ENCODE assay signal across 3 cellular contexts in the genomic region with DNA sequence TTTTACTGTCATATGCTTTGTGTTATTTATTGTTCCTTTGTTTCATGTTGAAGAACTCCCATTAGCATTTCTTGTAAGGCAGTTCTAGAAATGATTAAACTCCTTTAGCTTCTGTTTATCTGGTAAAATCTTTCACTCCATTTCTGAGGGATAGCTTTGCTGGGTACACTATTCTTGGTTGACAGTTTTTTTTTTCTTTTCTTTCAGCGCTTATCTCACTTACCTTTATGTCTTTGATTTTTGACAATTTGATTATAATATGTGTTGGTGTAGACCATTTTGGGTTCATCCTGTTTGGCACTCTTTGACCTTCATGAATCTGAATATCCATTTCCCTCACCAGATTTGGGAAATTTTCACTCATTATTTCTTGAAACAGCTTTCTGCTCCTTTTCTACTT.
TF ChIP-seq lines count a peak whose summit lies in the region.

No MANE protein-coding gene starts in this region.

TF ChIP-seq in HepG2, 621 proteins besides CTCF, POLR2A, EP300 and RAD21:
- peak; percentile 100 for TF ChIP-seq ZNF136 (CRISPR knock-in tag; IDR thresholded peaks at IDR 0.05; ENCODE audit: low read depth)
- TF ChIP-seq RCOR2 (CRISPR knock-in tag; IDR thresholded peaks at IDR 0.05), result peak; percentile 45; the same call in 1 of the 2 replicates
- TF ChIP-seq ZNF280D (CRISPR knock-in tag; IDR thresholded peaks at IDR 0.05), result peak; percentile 91; the same call in 1 of the 2 replicates
- TF ChIP-seq PHF5A (CRISPR knock-in tag; IDR thresholded peaks at IDR 0.05; ENCODE audit: low read depth, unreplicated experiment), result no peak

TF ChIP-seq in HEK293, 187 proteins besides CTCF, POLR2A, EP300 and RAD21:
- TF ChIP-seq ZNF324 (tag by site-specific recombination; IDR thresholded peaks at IDR 0.05) (no peak), ZNF248 (tag by site-specific recombination; IDR thresholded peaks at IDR 0.05) (no peak), ZNF211 (tag by site-specific recombination; IDR thresholded peaks at IDR 0.05; ENCODE audit: low read depth) (no peak), ZNF48 (tag by site-specific recombination; IDR thresholded peaks at IDR 0.05) (no peak), ZNF544 (tag by site-specific recombination; IDR thresholded peaks at IDR 0.05) (no peak), TRIM28 (IDR thresholded peaks at IDR 0.05; ENCODE audit: borderline replicate concordance, low read length) (peak; percentile 84; the same call in 1 of the 2 replicates), SETDB1 (IDR thresholded peaks at IDR 0.05; ENCODE audit: insufficient read length, low read length) (peak; percentile 95), ZNF354C (tag by site-specific recombination; IDR thresholded peaks at IDR 0.05; ENCODE audit: borderline replicate concordance, low read depth) (no peak), ZNF510 (tag by site-specific recombination; IDR thresholded peaks at IDR 0.05; ENCODE audit: insufficient replicate concordance) (peak; percentile 60), BCL11B (tag by site-specific recombination; IDR thresholded peaks at IDR 0.05; ENCODE audit: low read depth) (no peak), ZFHX2 (tag by site-specific recombination; conservative IDR thresholded peaks at IDR 0.05) (no peak), IKZF3 (tag by site-specific recombination; IDR thresholded peaks at IDR 0.05) (no peak)
- TF ChIP-seq, protein P1, sequence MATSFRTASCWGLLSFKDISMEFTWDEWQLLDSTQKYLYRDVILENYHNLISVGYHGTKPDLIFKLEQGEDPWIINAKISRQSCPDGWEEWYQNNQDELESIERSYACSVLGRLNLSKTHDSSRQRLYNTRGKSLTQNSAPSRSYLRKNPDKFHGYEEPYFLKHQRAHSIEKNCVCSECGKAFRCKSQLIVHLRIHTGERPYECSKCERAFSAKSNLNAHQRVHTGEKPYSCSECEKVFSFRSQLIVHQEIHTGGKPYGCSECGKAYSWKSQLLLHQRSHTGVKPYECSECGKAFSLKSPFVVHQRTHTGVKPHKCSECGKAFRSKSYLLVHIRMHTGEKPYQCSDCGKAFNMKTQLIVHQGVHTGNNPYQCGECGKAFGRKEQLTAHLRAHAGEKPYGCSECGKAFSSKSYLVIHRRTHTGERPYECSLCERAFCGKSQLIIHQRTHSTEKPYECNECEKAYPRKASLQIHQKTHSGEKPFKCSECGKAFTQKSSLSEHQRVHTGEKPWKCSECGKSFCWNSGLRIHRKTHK (tag by site-specific recombination; IDR thresholded peaks at IDR 0.05), result no peak
TF ChIP-seq in HEK293: peak in this region for 3.

TF ChIP-seq in GM12878, 131 proteins besides CTCF, POLR2A, EP300 and RAD21:
- TF ChIP-seq SREBF2 (IDR thresholded peaks at IDR 0.05; ENCODE audit: low read length) (no peak), IRF5 (IDR thresholded peaks at IDR 0.05; ENCODE audit: borderline replicate concordance) (no peak), BACH1 (IDR thresholded peaks at IDR 0.05; ENCODE audit: borderline replicate concordance) (no peak), CBX5 (IDR thresholded peaks at IDR 0.05; ENCODE audit: low read depth) (peak; percentile 96), RBBP5 (conservative IDR thresholded peaks at IDR 0.05) (no peak), SUPT20H (IDR thresholded peaks at IDR 0.05; ENCODE audit: borderline replicate concordance, control insufficient read depth, low read depth, low read length) (no peak), DPF2 (IDR thresholded peaks at IDR 0.05) (no peak), ZBTB33 (IDR thresholded peaks at IDR 0.05) (peak; percentile 90), POLR2AphosphoS5 (IDR thresholded peaks at IDR 0.05; ENCODE audit: low read length) (no peak), KDM1A (IDR thresholded peaks at IDR 0.05; ENCODE audit: borderline replicate concordance) (no peak), ZNF384 (IDR thresholded peaks at IDR 0.05; ENCODE audit: borderline replicate concordance, low read depth, low read length) (peak; percentile 48; the same call in 1 of the 2 replicates), CREM (IDR thresholded peaks at IDR 0.05; ENCODE audit: low read depth) (no peak), JUND (IDR thresholded peaks at IDR 0.05; ENCODE audit: low read depth, low read length) (no peak)
- TF ChIP-seq, protein P2, sequence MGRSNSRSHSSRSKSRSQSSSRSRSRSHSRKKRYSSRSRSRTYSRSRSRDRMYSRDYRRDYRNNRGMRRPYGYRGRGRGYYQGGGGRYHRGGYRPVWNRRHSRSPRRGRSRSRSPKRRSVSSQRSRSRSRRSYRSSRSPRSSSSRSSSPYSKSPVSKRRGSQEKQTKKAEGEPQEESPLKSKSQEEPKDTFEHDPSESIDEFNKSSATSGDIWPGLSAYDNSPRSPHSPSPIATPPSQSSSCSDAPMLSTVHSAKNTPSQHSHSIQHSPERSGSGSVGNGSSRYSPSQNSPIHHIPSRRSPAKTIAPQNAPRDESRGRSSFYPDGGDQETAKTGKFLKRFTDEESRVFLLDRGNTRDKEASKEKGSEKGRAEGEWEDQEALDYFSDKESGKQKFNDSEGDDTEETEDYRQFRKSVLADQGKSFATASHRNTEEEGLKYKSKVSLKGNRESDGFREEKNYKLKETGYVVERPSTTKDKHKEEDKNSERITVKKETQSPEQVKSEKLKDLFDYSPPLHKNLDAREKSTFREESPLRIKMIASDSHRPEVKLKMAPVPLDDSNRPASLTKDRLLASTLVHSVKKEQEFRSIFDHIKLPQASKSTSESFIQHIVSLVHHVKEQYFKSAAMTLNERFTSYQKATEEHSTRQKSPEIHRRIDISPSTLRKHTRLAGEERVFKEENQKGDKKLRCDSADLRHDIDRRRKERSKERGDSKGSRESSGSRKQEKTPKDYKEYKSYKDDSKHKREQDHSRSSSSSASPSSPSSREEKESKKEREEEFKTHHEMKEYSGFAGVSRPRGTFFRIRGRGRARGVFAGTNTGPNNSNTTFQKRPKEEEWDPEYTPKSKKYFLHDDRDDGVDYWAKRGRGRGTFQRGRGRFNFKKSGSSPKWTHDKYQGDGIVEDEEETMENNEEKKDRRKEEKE (IDR thresholded peaks at IDR 0.05), result no peak
- TF ChIP-seq, protein P3, sequence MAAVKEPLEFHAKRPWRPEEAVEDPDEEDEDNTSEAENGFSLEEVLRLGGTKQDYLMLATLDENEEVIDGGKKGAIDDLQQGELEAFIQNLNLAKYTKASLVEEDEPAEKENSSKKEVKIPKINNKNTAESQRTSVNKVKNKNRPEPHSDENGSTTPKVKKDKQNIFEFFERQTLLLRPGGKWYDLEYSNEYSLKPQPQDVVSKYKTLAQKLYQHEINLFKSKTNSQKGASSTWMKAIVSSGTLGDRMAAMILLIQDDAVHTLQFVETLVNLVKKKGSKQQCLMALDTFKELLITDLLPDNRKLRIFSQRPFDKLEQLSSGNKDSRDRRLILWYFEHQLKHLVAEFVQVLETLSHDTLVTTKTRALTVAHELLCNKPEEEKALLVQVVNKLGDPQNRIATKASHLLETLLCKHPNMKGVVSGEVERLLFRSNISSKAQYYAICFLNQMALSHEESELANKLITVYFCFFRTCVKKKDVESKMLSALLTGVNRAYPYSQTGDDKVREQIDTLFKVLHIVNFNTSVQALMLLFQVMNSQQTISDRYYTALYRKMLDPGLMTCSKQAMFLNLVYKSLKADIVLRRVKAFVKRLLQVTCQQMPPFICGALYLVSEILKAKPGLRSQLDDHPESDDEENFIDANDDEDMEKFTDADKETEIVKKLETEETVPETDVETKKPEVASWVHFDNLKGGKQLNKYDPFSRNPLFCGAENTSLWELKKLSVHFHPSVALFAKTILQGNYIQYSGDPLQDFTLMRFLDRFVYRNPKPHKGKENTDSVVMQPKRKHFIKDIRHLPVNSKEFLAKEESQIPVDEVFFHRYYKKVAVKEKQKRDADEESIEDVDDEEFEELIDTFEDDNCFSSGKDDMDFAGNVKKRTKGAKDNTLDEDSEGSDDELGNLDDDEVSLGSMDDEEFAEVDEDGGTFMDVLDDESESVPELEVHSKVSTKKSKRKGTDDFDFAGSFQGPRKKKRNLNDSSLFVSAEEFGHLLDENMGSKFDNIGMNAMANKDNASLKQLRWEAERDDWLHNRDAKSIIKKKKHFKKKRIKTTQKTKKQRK (IDR thresholded peaks at IDR 0.05; ENCODE audit: low read depth, low read length), result no peak
- TF ChIP-seq, protein P4, sequence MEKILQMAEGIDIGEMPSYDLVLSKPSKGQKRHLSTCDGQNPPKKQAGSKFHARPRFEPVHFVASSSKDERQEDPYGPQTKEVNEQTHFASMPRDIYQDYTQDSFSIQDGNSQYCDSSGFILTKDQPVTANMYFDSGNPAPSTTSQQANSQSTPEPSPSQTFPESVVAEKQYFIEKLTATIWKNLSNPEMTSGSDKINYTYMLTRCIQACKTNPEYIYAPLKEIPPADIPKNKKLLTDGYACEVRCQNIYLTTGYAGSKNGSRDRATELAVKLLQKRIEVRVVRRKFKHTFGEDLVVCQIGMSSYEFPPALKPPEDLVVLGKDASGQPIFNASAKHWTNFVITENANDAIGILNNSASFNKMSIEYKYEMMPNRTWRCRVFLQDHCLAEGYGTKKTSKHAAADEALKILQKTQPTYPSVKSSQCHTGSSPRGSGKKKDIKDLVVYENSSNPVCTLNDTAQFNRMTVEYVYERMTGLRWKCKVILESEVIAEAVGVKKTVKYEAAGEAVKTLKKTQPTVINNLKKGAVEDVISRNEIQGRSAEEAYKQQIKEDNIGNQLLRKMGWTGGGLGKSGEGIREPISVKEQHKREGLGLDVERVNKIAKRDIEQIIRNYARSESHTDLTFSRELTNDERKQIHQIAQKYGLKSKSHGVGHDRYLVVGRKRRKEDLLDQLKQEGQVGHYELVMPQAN (conservative IDR thresholded peaks at IDR 0.05), result no peak
